ENCODE assay signal across 16 cellular contexts in the genomic region with DNA sequence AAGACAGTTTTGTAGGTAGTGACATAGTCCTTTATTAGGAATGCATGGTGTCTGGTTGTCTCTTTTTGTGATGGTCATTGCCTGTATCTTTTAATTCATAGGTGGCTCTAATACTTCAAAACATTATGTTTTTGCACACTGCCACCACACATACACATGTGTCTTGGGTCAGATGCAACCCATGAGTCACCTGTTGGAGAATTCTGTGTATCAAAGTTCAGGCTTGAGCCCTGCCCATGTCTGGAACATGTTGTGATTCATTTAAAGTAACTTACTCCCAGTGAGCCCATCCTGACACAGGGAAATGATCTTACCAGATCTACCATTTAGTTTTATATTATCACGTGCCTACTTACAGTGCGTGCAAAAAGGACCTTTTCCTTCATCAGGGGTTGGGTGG.
DNase-seq lines count a peak whose midpoint lies in the region; ATAC-seq and TF ChIP-seq lines count a peak whose summit lies in the region.
"Had no signal": no experiment of that assay in that cellular context is flagged by ENCODE, and none has a peak within 500 bp of the region (broad histone marks: within the 10 kb centered on the region; RNA-seq: fewer than 3 reads in every experiment).

No MANE protein-coding gene starts in this region.

- TF ChIP-seq CTCF in cardiac fibroblast (IDR thresholded peaks at IDR 0.05; ENCODE audit: low read depth, low read length), result no peak

- intact Hi-C loops in left ventricle myocardium superior (cut with micrococcal nuclease) (no loop called here), cardiac septum (cut with DNase I) (no loop called here), left colon (cut with DNase I, micrococcal nuclease) (no loop called here)

- no peak overlapping the region for H3K4me3 ChIP-seq in cardiac fibroblast (replicated peaks in 1 of 2; ENCODE audit: low read depth in 2 of 2, low read length in 2 of 2)
- H3K4me3 ChIP-seq: esophagus muscularis mucosa, GM12878 had no signal

- ATAC-seq in left ventricle myocardium superior (peak; percentile 42), left colon (peak; percentile 94), HG02885 (IDR thresholded peaks at IDR 0.05; ENCODE audit: poor library complexity, unreplicated experiment) (no peak), GM21825 (IDR thresholded peaks at IDR 0.05; ENCODE audit: unreplicated experiment) (no peak), GM21390 (IDR thresholded peaks at IDR 0.05; ENCODE audit: unreplicated experiment) (no peak)
- ATAC-seq: GM12878 had no signal

- DNase-seq in left ventricle myocardium superior (no peak), cardiac septum (ENCODE audit: low spot score) (no peak), cardiac fibroblast (ENCODE audit: low read depth in 2 of 2) (peak; percentile 38 to 95), left colon (peak in 1 of 2 donors; percentile 61), superior temporal gyrus (ENCODE audit: extremely low spot score) (no peak)
- DNase-seq: aorta, DMS153, MM.1S, NCI-H2227 treated with DMSO at 0.1 percent for 48 hours, nucleus accumbens, RPMI8226 had no signal

Comparison
In these comparisons a context has a peak if more than half of its experiments do, and no peak if none do; other contexts are left out.
1. ATAC-seq: peak in left ventricle myocardium superior (single experiment) and left colon (single experiment); none in HG02885 (single experiment), GM21825 (single experiment) and GM21390 (single experiment).
2. DNase-seq: peak in cardiac fibroblast (2 of 2); none in left ventricle myocardium superior (single experiment), cardiac septum (single experiment) and superior temporal gyrus (single experiment).